In genomic region chr5:9058161-9058560, GRCh38 we compare ENCODE assay signal across 16 cellular contexts.
"Had no signal": no experiment of that assay in that cellular context is flagged by ENCODE, and none has a peak within 500 bp of the region (broad histone marks: within the 10 kb centered on the region; RNA-seq: fewer than 3 reads in every experiment).

No MANE protein-coding gene starts in this region.

- ATAC-seq: activated T-helper 17 cell treated with anti-CD3 and anti-CD28 coated beads, Interleukin-2, amount 50 U/mL, for 72 hours; gastrocnemius medialis; heart left ventricle; naive thymus-derived CD8-positive, alpha-beta T cell had no signal

- H3K4me1 ChIP-seq: gastrocnemius medialis had no signal

- H3K27ac ChIP-seq: gastrocnemius medialis, heart left ventricle, transverse colon, vagina, VCaP had no signal

- H3K36me3 ChIP-seq: gastrocnemius medialis, transverse colon had no signal

- H3K4me3 ChIP-seq: gastrocnemius medialis, heart left ventricle, transverse colon, vagina had no signal

- DNase-seq: activated CD4-positive, alpha-beta T cell treated with anti-CD3 and anti-CD28 coated beads for 1 hour; activated CD4-positive, alpha-beta T cell treated with anti-CD3 and anti-CD28 coated beads, Interleukin-2, amount 50 U/mL, for 4 hours; activated naive CD4-positive, alpha-beta T cell treated with Interleukin-2 at 50 U/mL for 16 hours; activated T-cell treated with anti-CD3 and anti-CD28 coated beads for 4 hours; gastrocnemius medialis; heart left ventricle; naive thymus-derived CD8-positive, alpha-beta T cell; retina; stimulated activated CD4-positive, alpha-beta T cell treated with anti-CD3 and anti-CD28 coated beads, Interleukin-15, amount 100 ng/mL, for 24 hours; stimulated activated CD4-positive, alpha-beta T cell treated with anti-CD3 and anti-CD28 coated beads, Interleukin-4, amount 100 ng/mL, for 1 hour; stimulated activated naive CD4-positive, alpha-beta T cell treated with Interleukin-2 at 50 U/mL for 16 hours; substantia nigra; transverse colon had no signal

- H3K9me3 ChIP-seq: gastrocnemius medialis, heart left ventricle, transverse colon, vagina had no signal

- H3K27me3 ChIP-seq: gastrocnemius medialis, heart left ventricle, transverse colon, vagina had no signal
